Comparison of ENCODE assay signal across 1 cellular context in genomic region chr9:112069318-112070169, GRCh38.
TF ChIP-seq lines count a peak whose summit lies in the region.

No MANE protein-coding gene starts in this region.

TF ChIP-seq in K562, 482 proteins besides CTCF, POLR2A, EP300 and RAD21 (continued from another document):
- TF ChIP-seq ATF7 (IDR thresholded peaks at IDR 0.05) (peak; percentile 94), CREB1 (IDR thresholded peaks at IDR 0.05) (0 out of 2 replicates have a peak, but pooled peaks have one; percentile 36), CREB1 (CRISPR knock-in tag; IDR thresholded peaks at IDR 0.05) (no peak), DDX20 (tag; IDR thresholded peaks at IDR 0.05; ENCODE audit: low read depth) (0 out of 2 replicates have a peak, but pooled peaks have one; percentile 36), JUND (IDR thresholded peaks at IDR 0.05; ENCODE audit: borderline replicate concordance, low read depth, low read length) (peak; percentile 78), JUND (tag; IDR thresholded peaks at IDR 0.05; ENCODE audit: borderline replicate concordance, low read depth, low read length) (peak; percentile 82; the same call in 2 of the 3 replicates), ZNF551 (CRISPR knock-in tag; IDR thresholded peaks at IDR 0.05) (no peak), ZBTB9 (CRISPR knock-in tag; IDR thresholded peaks at IDR 0.05) (no peak), CEBPG (CRISPR knock-in tag; IDR thresholded peaks at IDR 0.05) (peak; percentile 81), CEBPG (tag; conservative IDR thresholded peaks at IDR 0.05 in 1 of 2, IDR thresholded peaks at IDR 0.05 in 1 of 2) (peak; percentile 56 to 88), NR2C1 (IDR thresholded peaks at IDR 0.05) (no peak), NR2C1 (tag; IDR thresholded peaks at IDR 0.05) (peak; percentile 50; the same call in 1 of the 2 replicates), BCOR (IDR thresholded peaks at IDR 0.05) (0 out of 2 replicates have a peak, but pooled peaks have one; percentile 7), HDGF (IDR thresholded peaks at IDR 0.05) (peak; percentile 85), RHOXF2B (CRISPR knock-in tag; conservative IDR thresholded peaks at IDR 0.05) (no peak), ZNF311 (CRISPR knock-in tag; IDR thresholded peaks at IDR 0.05) (0 out of 2 replicates have a peak, but pooled peaks have one; percentile 36), TRIM28 (IDR thresholded peaks at IDR 0.05) (peak; percentile 31; the same call in 1 of the 2 replicates), OTX1 (CRISPR knock-in tag; IDR thresholded peaks at IDR 0.05) (peak; percentile 61; the same call in 1 of the 2 replicates), POLR2AphosphoS2 (IDR thresholded peaks at IDR 0.05; ENCODE audit: low read length) (no peak), USF1 (CRISPR knock-in tag; IDR thresholded peaks at IDR 0.05) (peak; percentile 81)
